Comparison of ENCODE assay signal across 8 cellular contexts in genomic region chr11:66288866-66289547, GRCh38. TPM values are rescaled to one million over a fixed set of nuclear protein-coding genes. Genes with fewer than 3 reads are reported as not detected.
DNase-seq lines count a peak whose midpoint lies in the region; TF ChIP-seq lines count a peak whose summit lies in the region.

Gene YIF1A (minus strand): TSS chr11:66289143. CDS start chr11:66288985, 158 bp downstream.

- peaks cover 14% of the 10 kb centered on the region for H3K36me3 ChIP-seq in neuron (ENCODE audit: insufficient read depth, low read length)
- H3K36me3 ChIP-seq in subcutaneous abdominal adipose tissue (ENCODE audit: control insufficient read depth in 5 of 5, insufficient read depth in 5 of 5, low read length in 5 of 5), result peaks cover 0 to 25% (median 11%) of the 10 kb centered on the region in 5 donors

- DNase-seq in GM03348 (ENCODE audit: low spot score), result peak; percentile 100
- peak; percentile 99 for DNase-seq in HFF-Myc (ENCODE audit: extremely low read depth, low read depth)
- peak; percentile 99 for DNase-seq in NAMALWA (ENCODE audit: low spot score)
- peak; percentile 100 for DNase-seq in SK-N-DZ (ENCODE audit: low spot score)
- DNase-seq in activated naive CD4-positive, alpha-beta T cell treated with anti-CD3 and anti-CD28 coated beads for 36 hours, result peak; percentile 99
- DNase-seq in foreskin melanocyte, result peak; percentile 98

- no peaks in the 10 kb centered on the region for H3K9me3 Mint-ChIP-seq in activated naive CD4-positive, alpha-beta T cell treated with anti-CD3 and anti-CD28 coated beads for 36 hours

- TF ChIP-seq CTCF in HFF-Myc (IDR thresholded peaks at IDR 0.05; ENCODE audit: low read depth, low read length, missing control alignments), result no peak

- H3K27me3 ChIP-seq in neuron (ENCODE audit: insufficient read depth, low read length) (peaks cover 38% of the 10 kb centered on the region), subcutaneous abdominal adipose tissue (ENCODE audit: control insufficient read depth in 5 of 5, insufficient read depth in 4 of 5, low read length in 5 of 5) (peaks cover 23 to 29% (median 25%) of the 10 kb centered on the region in 5 donors)

- peaks cover 18% of the 10 kb centered on the region for H3K27me3 Mint-ChIP-seq in activated naive CD4-positive, alpha-beta T cell treated with anti-CD3 and anti-CD28 coated beads for 36 hours (ENCODE audit: low read depth)

- peak within 1 kb of the TSS; percentile 6 for H2AFZ ChIP-seq in neuron (ENCODE audit: low read depth, low read length)

- H3K4me1 Mint-ChIP-seq in activated naive CD4-positive, alpha-beta T cell treated with anti-CD3 and anti-CD28 coated beads for 36 hours (ENCODE audit: low read depth), result peaks cover 35% of the 10 kb centered on the region

- intact Hi-C loops in activated naive CD4-positive, alpha-beta T cell treated with anti-CD3 and anti-CD28 coated beads for 36 hours (cut with micrococcal nuclease), result loop anchor here (1.0 to 2.0 kb wide), 6 partner anchors 21 to 192 kb away; partner anchors contain the start of genes BRMS1, DPP3, NPAS4 and RAB1B

- peak within 1 kb of the TSS; percentile 84 for H3K4me3 ChIP-seq in HFF-Myc (replicated peaks; ENCODE audit: low read depth, low read length)
- peak within 1 kb of the TSS; percentile 57 for H3K4me3 ChIP-seq in neuron (ENCODE audit: low read length)
- H3K4me3 ChIP-seq in subcutaneous abdominal adipose tissue (ENCODE audit: low read depth in 1 of 5, low read length in 5 of 5), result peak within 1 kb of the TSS; percentile 80 to 96 (median 89)

- peak within 1 kb of the TSS; percentile 73 to 94 (median 87) for H3K9ac ChIP-seq in subcutaneous abdominal adipose tissue (ENCODE audit: low read length in 5 of 5)

- H3K27ac Mint-ChIP-seq in activated naive CD4-positive, alpha-beta T cell treated with anti-CD3 and anti-CD28 coated beads for 36 hours, result peak within 1 kb of the TSS; percentile 70

- H3K9me3 ChIP-seq in neuron (ENCODE audit: low read length) (no peaks in the 10 kb centered on the region), subcutaneous abdominal adipose tissue (ENCODE audit: control insufficient read depth in 5 of 5, low read length in 5 of 5) (no peaks in the 10 kb centered on the region)

- H3K4me1 ChIP-seq in neuron (ENCODE audit: insufficient read depth, low read length) (peaks cover 29% of the 10 kb centered on the region), subcutaneous abdominal adipose tissue (ENCODE audit: control insufficient read depth in 5 of 5, insufficient read depth in 5 of 5, low read length in 5 of 5) (peaks cover 3 to 43% (median 31%) of the 10 kb centered on the region in 5 donors)

- peak within 1 kb of the TSS; percentile 81 for H3K4me3 Mint-ChIP-seq in activated naive CD4-positive, alpha-beta T cell treated with anti-CD3 and anti-CD28 coated beads for 36 hours

- no peaks in the 10 kb centered on the region for H3K36me3 Mint-ChIP-seq in activated naive CD4-positive, alpha-beta T cell treated with anti-CD3 and anti-CD28 coated beads for 36 hours (ENCODE audit: low read depth)

- CTCF ChIA-PET in activated naive CD4-positive, alpha-beta T cell treated with anti-CD3 and anti-CD28 coated beads for 36 hours (lab: Charles Lee), result interaction anchor here (0.6 to 1.6 kb wide), 9 partner anchors 9 to 404 kb away, joined by 3 to 7 read pairs (median 3); no protein-coding TSS in a partner anchor

- peak within 1 kb of the TSS; percentile 90 for H3K27ac ChIP-seq in subcutaneous abdominal adipose tissue (ENCODE audit: low read depth, low read length)

RNA-seq across cellular contexts. Expression of gene YIF1A, which starts in this region (rescaled TPM):
- 115 and 153 TPM in 2 replicates for polyA plus RNA-seq in SK-N-DZ (2014; cell fraction: cytosol; rRNA removed)
- 114 and 115 TPM in 2 replicates for polyA plus RNA-seq in SK-N-DZ (2014; cell fraction: nucleus; rRNA removed)
- total RNA-seq in activated naive CD4-positive, alpha-beta T cell treated with anti-CD3 and anti-CD28 coated beads for 36 hours, result 10 to 100 TPM; 45.9 to 49.7 TPM

Comparison
In these comparisons a context has a peak if more than half of its experiments do, and no peak if none do; other contexts are left out.
1. Peak in every context shown above with its lines: DNase-seq, H3K4me3 ChIP-seq and H3K27ac ChIP-seq.